ENCODE assay signal across 22 cellular contexts in genomic region chr7:70608229-70608628, GRCh38.
"Had no signal": no experiment of that assay in that cellular context is flagged by ENCODE, and none has a peak within 500 bp of the region (broad histone marks: within the 10 kb centered on the region; RNA-seq: fewer than 3 reads in every experiment).

No MANE protein-coding gene starts in this region.

- H3K27ac ChIP-seq: gastroesophageal sphincter, pancreas, tibial artery, upper lobe of left lung, vagina had no signal

- H3K4me1 ChIP-seq: gastroesophageal sphincter, pancreas, tibial artery, upper lobe of left lung, vagina had no signal

- H3K27me3 ChIP-seq: gastroesophageal sphincter, pancreas, tibial artery, upper lobe of left lung, vagina had no signal

- H3K9me3 ChIP-seq: pancreas, vagina had no signal

- H3K36me3 Mint-ChIP-seq: stimulated activated effector memory CD8-positive, alpha-beta T cell treated with anti-CD3 and anti-CD28 coated beads, Interleukin-12 subunit alpha, Interleukin-12 subunit beta, amount 100 ng/mL, for 72 hours had no signal

- H3K36me3 ChIP-seq: gastroesophageal sphincter, pancreas, tibial artery, upper lobe of left lung, vagina had no signal

- H3K27ac Mint-ChIP-seq: naive B cell; nephron; progenitor cell of endocrine pancreas; stimulated activated effector memory CD8-positive, alpha-beta T cell treated with anti-CD3 and anti-CD28 coated beads, Interleukin-12 subunit alpha, Interleukin-12 subunit beta, amount 100 ng/mL, for 72 hours; stimulated activated naive CD8-positive, alpha-beta T cell treated with anti-CD3 and anti-CD28 coated beads, Interleukin-15, Interleukin-2, amounts not matched to agents 100 ng/mL and 50 ng/mL, for 24 hours had no signal

- DNase-seq: effector memory CD4-positive, alpha-beta T cell; glutamatergic neuron; left colon; left ventricle myocardium superior; mesendoderm; naive B cell; occipital lobe; pancreas; right cardiac atrium; stimulated activated CD4-positive, alpha-beta T cell treated with anti-CD3 and anti-CD28 coated beads, Interleukin-4, amount 100 ng/mL, for 1 hour; stimulated activated CD8-positive, alpha-beta memory T cell treated with anti-CD3 and anti-CD28 coated beads, Interleukin-4, amount 100 ng/mL, for 48 hours; tibial artery; upper lobe of left lung had no signal

- H3K4me3 Mint-ChIP-seq: naive B cell; nephron; stimulated activated effector memory CD8-positive, alpha-beta T cell treated with anti-CD3 and anti-CD28 coated beads, Interleukin-12 subunit alpha, Interleukin-12 subunit beta, amount 100 ng/mL, for 72 hours; stimulated activated naive CD8-positive, alpha-beta T cell treated with anti-CD3 and anti-CD28 coated beads, Interleukin-15, Interleukin-2, amounts not matched to agents 100 ng/mL and 50 ng/mL, for 24 hours had no signal

- H3K9me3 Mint-ChIP-seq: stimulated activated effector memory CD8-positive, alpha-beta T cell treated with anti-CD3 and anti-CD28 coated beads, Interleukin-12 subunit alpha, Interleukin-12 subunit beta, amount 100 ng/mL, for 72 hours; stimulated activated naive CD8-positive, alpha-beta T cell treated with anti-CD3 and anti-CD28 coated beads, Interleukin-15, Interleukin-2, amounts not matched to agents 100 ng/mL and 50 ng/mL, for 24 hours had no signal

- H3K4me2 ChIP-seq: smooth muscle cell had no signal

- H3K4me1 Mint-ChIP-seq: stimulated activated effector memory CD8-positive, alpha-beta T cell treated with anti-CD3 and anti-CD28 coated beads, Interleukin-12 subunit alpha, Interleukin-12 subunit beta, amount 100 ng/mL, for 72 hours had no signal

- ATAC-seq: esophagus mucosa; gastroesophageal sphincter; left colon; left ventricle myocardium superior; pancreas; right cardiac atrium; stimulated activated effector memory CD8-positive, alpha-beta T cell treated with anti-CD3 and anti-CD28 coated beads, Interleukin-12 subunit alpha, Interleukin-12 subunit beta, amount 100 ng/mL, for 72 hours had no signal

- H3K27me3 Mint-ChIP-seq: naive B cell; progenitor cell of endocrine pancreas; stimulated activated naive CD8-positive, alpha-beta T cell treated with anti-CD3 and anti-CD28 coated beads, Interleukin-15, Interleukin-2, amounts not matched to agents 100 ng/mL and 50 ng/mL, for 24 hours had no signal

- H3K4me3 ChIP-seq: gastroesophageal sphincter, lung, pancreas, smooth muscle cell, tibial artery, upper lobe of left lung, vagina had no signal
